8 cellular contexts compared by ENCODE assay signal in genomic region chr3:125054436-125055164, GRCh38. TPM values are rescaled to one million over a fixed set of nuclear protein-coding genes. Genes with fewer than 3 reads are reported as not detected.
DNase-seq lines count a peak whose midpoint lies in the region; ATAC-seq and TF ChIP-seq lines count a peak whose summit lies in the region.

No MANE protein-coding gene starts in this region.

- no peaks in the 10 kb centered on the region for H4K20me1 ChIP-seq in SU-DHL-6 (ENCODE audit: low read depth, low read length)

- CTCF ChIA-PET in activated CD4-positive, alpha-beta T cell treated with anti-CD3 and anti-CD28 coated beads, Interleukin-2, amount 10 ng/mL, durations not matched to agents 7 days and 5 days (lab: Charles Lee): no interaction called here

- TF ChIP-seq CTCF in SU-DHL-6 (IDR thresholded peaks at IDR 0.05; ENCODE audit: insufficient read depth, low read length, poor library complexity, severe bottlenecking): no peak

- no peak overlapping the region for H2AFZ ChIP-seq in SU-DHL-6 (ENCODE audit: low read depth, low read length, severe bottlenecking)

- POLR2A ChIA-PET in activated CD4-positive, alpha-beta T cell treated with anti-CD3 and anti-CD28 coated beads, Interleukin-2, amount 10 ng/mL, durations not matched to agents 7 days and 5 days (lab: Charles Lee): no interaction called here

- H3K4me1 Mint-ChIP-seq in activated CD4-positive, alpha-beta T cell treated with anti-CD3 and anti-CD28 coated beads, Interleukin-2, amount 10 ng/mL, durations not matched to agents 7 days and 5 days: peaks cover 54% of the 10 kb centered on the region

- H3K9ac ChIP-seq in SU-DHL-6 (ENCODE audit: low read length): no peak overlapping the region

- H3K36me3 Mint-ChIP-seq in activated CD4-positive, alpha-beta T cell treated with anti-CD3 and anti-CD28 coated beads, Interleukin-2, amount 10 ng/mL, durations not matched to agents 7 days and 5 days (ENCODE audit: low read depth): peaks cover 15% of the 10 kb centered on the region

- H3K4me2 ChIP-seq in SU-DHL-6 (ENCODE audit: low read depth, low read length, poor library complexity, severe bottlenecking): peak overlapping the region; percentile 49

- no peak overlapping the region for H3K27ac ChIP-seq in SU-DHL-6 (ENCODE audit: low read depth, low read length)
- H3K27ac ChIP-seq in muscle layer of duodenum (ENCODE audit: low read length): peak overlapping the region; percentile 86

- peak; percentile 37 for ATAC-seq in HG02763 (IDR thresholded peaks at IDR 0.05; ENCODE audit: unreplicated experiment)

- peak; percentile 42 for DNase-seq in activated CD4-positive, alpha-beta T cell treated with anti-CD3 and anti-CD28 coated beads, Interleukin-2, amount 10 ng/mL, durations not matched to agents 7 days and 5 days
- DNase-seq in activated CD4-positive, alpha-beta T cell treated with anti-CD3 and anti-CD28 coated beads for 48 hours: no peak
- peak; percentile 70 for DNase-seq in epidermal melanocyte (ENCODE audit: insufficient read length, low spot score)
- DNase-seq in SHP77 treated with DMSO at 0.1 percent for 48 hours (lab: John Stamatoyannopoulos, UW): no peak
- no peak for DNase-seq in activated CD8-positive, alpha-beta memory T cell treated with anti-CD3 and anti-CD28 coated beads, Interleukin-2, amount 50 U/mL, for 48 hours

- H3K36me3 ChIP-seq in SU-DHL-6 (ENCODE audit: low read length) (no peaks in the 10 kb centered on the region), muscle layer of duodenum (ENCODE audit: control insufficient read depth in 1 of 2, insufficient read depth in 2 of 2, low read length in 2 of 2) (no peaks in the 10 kb centered on the region)

- no peaks in the 10 kb centered on the region for H3K9me3 Mint-ChIP-seq in activated CD4-positive, alpha-beta T cell treated with anti-CD3 and anti-CD28 coated beads, Interleukin-2, amount 10 ng/mL, durations not matched to agents 7 days and 5 days

- no peaks in the 10 kb centered on the region for H3F3A ChIP-seq in SU-DHL-6 (ENCODE audit: insufficient read depth)

- H3K27ac Mint-ChIP-seq in activated CD4-positive, alpha-beta T cell treated with anti-CD3 and anti-CD28 coated beads, Interleukin-2, amount 10 ng/mL, durations not matched to agents 7 days and 5 days: peak overlapping the region; percentile 85

- no peaks in the 10 kb centered on the region for H3K79me2 ChIP-seq in SU-DHL-6 (ENCODE audit: insufficient read depth, low read length)

- H3K9me3 ChIP-seq in SU-DHL-6 (ENCODE audit: insufficient read depth, low read length) (no peaks in the 10 kb centered on the region), muscle layer of duodenum (ENCODE audit: control insufficient read depth in 1 of 2, low read length in 2 of 2) (no peaks in the 10 kb centered on the region)

- H3K9me2 ChIP-seq in SU-DHL-6 (replicated peaks; ENCODE audit: insufficient read depth, low read length): no peaks in the 10 kb centered on the region

- H3K27me3 ChIP-seq in SU-DHL-6 (ENCODE audit: low read length): no peaks in the 10 kb centered on the region
- no peaks in the 10 kb centered on the region for H3K27me3 ChIP-seq in muscle layer of duodenum (ENCODE audit: low read depth, low read length)

- H3K4me3 ChIP-seq in SU-DHL-6 (ENCODE audit: insufficient read depth, low read length, poor library complexity, severe bottlenecking) (no peak overlapping the region), muscle layer of duodenum (ENCODE audit: low read depth in 1 of 2, low read length in 2 of 2) (peak overlapping the region; percentile 90 to 92)

- H3K4me3 Mint-ChIP-seq in activated CD4-positive, alpha-beta T cell treated with anti-CD3 and anti-CD28 coated beads, Interleukin-2, amount 10 ng/mL, durations not matched to agents 7 days and 5 days: peak overlapping the region; percentile 90

- H3K27me3 Mint-ChIP-seq in activated CD4-positive, alpha-beta T cell treated with anti-CD3 and anti-CD28 coated beads, Interleukin-2, amount 10 ng/mL, durations not matched to agents 7 days and 5 days: peaks cover 20% of the 10 kb centered on the region

- H3K4me1 ChIP-seq in muscle layer of duodenum (ENCODE audit: control insufficient read depth in 1 of 2, insufficient read depth in 2 of 2, low read length in 2 of 2): peaks cover 26 to 55% of the 10 kb centered on the region in 2 donors

RNA-seq across cellular contexts. Expression of gene HEG1, which starts 1.2 kb away (rescaled TPM):
- 10 to 100 TPM; 26.6 to 30.4 TPM for total RNA-seq in activated CD4-positive, alpha-beta T cell treated with anti-CD3 and anti-CD28 coated beads, Interleukin-2, amount 10 ng/mL, durations not matched to agents 7 days and 5 days

Comparison
In these comparisons a context has a peak if more than half of its experiments do, and no peak if none do; other contexts are left out.
1. DNase-seq: peak in activated CD4-positive, alpha-beta T cell treated with anti-CD3 and anti-CD28 coated beads, Interleukin-2, amount 10 ng/mL, durations not matched to agents 7 days and 5 days (single experiment) and epidermal melanocyte (single experiment); none in activated CD4-positive, alpha-beta T cell treated with anti-CD3 and anti-CD28 coated beads for 48 hours (single experiment), SHP77 treated with DMSO at 0.1 percent for 48 hours (single experiment) and activated CD8-positive, alpha-beta memory T cell treated with anti-CD3 and anti-CD28 coated beads, Interleukin-2, amount 50 U/mL, for 48 hours (single experiment).